In genomic region chr15:65818927-65819562, GRCh38 we compare ENCODE assay signal across 8 cellular contexts. TPM values are rescaled to one million over a fixed set of nuclear protein-coding genes. Genes with fewer than 3 reads are reported as not detected.
DNase-seq lines count a peak whose midpoint lies in the region; ATAC-seq and TF ChIP-seq lines count a peak whose summit lies in the region.

No MANE protein-coding gene starts in this region.

- peaks cover 13% of the 10 kb centered on the region for H4K20me1 ChIP-seq in OCI-LY3 (ENCODE audit: insufficient read depth, low read length)

- DNase-seq in left lung (no peak), NCI-H1436 treated with DMSO at 0.1 percent for 48 hours (lab: John Stamatoyannopoulos, UW) (no peak), NCI-H2227 (lab: John Stamatoyannopoulos, UW; ENCODE audit: unreplicated experiment) (no peak), NCI-H2081 (lab: John Stamatoyannopoulos, UW) (no peak), AG08395 (ENCODE audit: low spot score) (no peak)

- H2AFZ ChIP-seq in OCI-LY3 (ENCODE audit: low read depth, low read length), result no peak overlapping the region

- intact Hi-C loops in left lung (cut with DNase I), result no loop called here

- TF ChIP-seq CTCF in OCI-LY3 (IDR thresholded peaks at IDR 0.05; ENCODE audit: low read depth, low read length) (no peak), left lung (IDR thresholded peaks at IDR 0.05) (no peak)

- H3K9me3 ChIP-seq in OCI-LY3 (ENCODE audit: insufficient read depth, low read length) (no peaks in the 10 kb centered on the region), left lung (no peaks in the 10 kb centered on the region)

- peaks cover 66% of the 10 kb centered on the region for H3K27me3 ChIP-seq in OCI-LY3 (ENCODE audit: low read depth, low read length)
- no peaks in the 10 kb centered on the region for H3K27me3 ChIP-seq in left lung

- H3K4me1 ChIP-seq in OCI-LY3 (ENCODE audit: low read length) (peaks cover 30% of the 10 kb centered on the region), left lung (peaks cover 0 to 20% of the 10 kb centered on the region in 2 donors)

- ATAC-seq in GM18520 (IDR thresholded peaks at IDR 0.05; ENCODE audit: unreplicated experiment) (peak; percentile 74), HG02840 (IDR thresholded peaks at IDR 0.05; ENCODE audit: low FRiP score, unreplicated experiment) (peak; percentile 64), left lung (peak; percentile 73)

- H3K27ac ChIP-seq in OCI-LY3 (ENCODE audit: low read length) (no peak overlapping the region), left lung (peak overlapping the region; percentile 27 to 73)

- H3K79me2 ChIP-seq in OCI-LY3 (ENCODE audit: low read length), result no peaks in the 10 kb centered on the region

- H3K4me3 ChIP-seq in OCI-LY3 (ENCODE audit: low read length), result peak overlapping the region; percentile 8; the same call in 1 of the 2 replicates
- H3K4me3 ChIP-seq in left lung, result no peak overlapping the region

- no peaks in the 10 kb centered on the region for H3K36me3 ChIP-seq in OCI-LY3 (replicated peaks; ENCODE audit: low read depth, low read length)
- no peaks in the 10 kb centered on the region for H3K36me3 ChIP-seq in left lung

- peak overlapping the region; percentile 52 for H3K4me2 ChIP-seq in OCI-LY3 (ENCODE audit: low read length)

- H3K9ac ChIP-seq in OCI-LY3 (ENCODE audit: low read length), result no peak overlapping the region

RNA-seq across cellular contexts. Expression of gene DENND4A, which starts 27.0 kb away (rescaled TPM):
- 10 to 100 TPM; 23.5 to 26.3 TPM for total RNA-seq in left lung

RNA-seq across cellular contexts. Expression of gene RAB11A, which starts 50.2 kb away (rescaled TPM):
- 100 to 1,000 TPM; 215 to 217 TPM for total RNA-seq in left lung
